In the genomic region with DNA sequence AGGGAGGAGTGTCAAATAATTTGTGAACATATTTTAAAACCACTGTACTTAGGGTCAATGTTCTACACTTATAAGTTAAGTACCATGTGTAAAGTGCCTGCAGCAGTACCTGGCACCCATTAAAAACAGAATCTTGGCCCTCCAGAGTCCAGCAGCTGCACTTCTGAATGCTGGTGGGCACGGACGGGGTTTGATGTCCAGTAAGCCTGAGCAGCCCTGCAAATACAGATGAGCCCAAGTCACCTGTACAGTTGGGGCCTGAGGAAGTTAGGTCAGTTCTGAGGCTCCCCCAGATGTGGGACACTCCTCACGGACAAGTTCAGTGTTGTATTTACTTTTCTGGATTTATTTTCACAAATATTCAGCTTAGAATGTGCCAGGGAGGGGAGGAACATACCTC, we compare ENCODE assay signal across 27 cellular contexts.
"Had no signal": no experiment of that assay in that cellular context is flagged by ENCODE, and none has a peak within 500 bp of the region (broad histone marks: within the 10 kb centered on the region; RNA-seq: fewer than 3 reads in every experiment).

No MANE protein-coding gene starts in this region.

- H3K9me3 Mint-ChIP-seq: activated CD4-positive, alpha-beta memory T cell treated with anti-CD3 and anti-CD28 coated beads for 36 hours; activated CD4-positive, alpha-beta T cell treated with anti-CD3 and anti-CD28 coated beads, Interleukin-2, amount 10 ng/mL, durations not matched to agents 24 days and 14 days; activated naive CD4-positive, alpha-beta T cell treated with anti-CD3 and anti-CD28 coated beads, Interleukin-2, amount 10 ng/mL, durations not matched to agents 7 days and 5 days; activated naive CD4-positive, alpha-beta T cell treated with anti-CD3 and anti-CD28 coated beads, Interleukin-2, amount 50 U/mL, for 72 hours; activated T-helper 1 cell treated with anti-CD3 and anti-CD28 coated beads, Interleukin-12 subunit alpha, Interleukin-12 subunit beta, Interleukin-2, Interleukin-4 antibody, amounts not matched to agents 30 ng/mL and 10 ng/mL and 1 ng/mL, durations not matched to agents 14 hours and 24 hours and 36 hours; effector memory CD8-positive, alpha-beta T cell had no signal

- H3K9me3 ChIP-seq: body of pancreas, esophagus squamous epithelium, gastroesophageal sphincter had no signal

- H3K27me3 ChIP-seq: body of pancreas, gastroesophageal sphincter had no signal

- ATAC-seq: activated CD4-positive, alpha-beta T cell treated with anti-CD3 and anti-CD28 coated beads for 36 hours; activated CD8-positive, alpha-beta T cell treated with anti-CD3 and anti-CD28 coated beads, Interleukin-2, amount 10 ng/mL, durations not matched to agents 7 days and 5 days; activated naive CD4-positive, alpha-beta T cell treated with anti-CD3 and anti-CD28 coated beads, Interleukin-2, amount 50 U/mL, for 72 hours; body of pancreas; effector memory CD8-positive, alpha-beta T cell; gastroesophageal sphincter had no signal

- DNase-seq: activated CD4-positive, alpha-beta memory T cell treated with anti-CD3 and anti-CD28 coated beads for 36 hours; activated CD4-positive, alpha-beta T cell treated with anti-CD3 and anti-CD28 coated beads for 36 hours; activated CD4-positive, alpha-beta T cell treated with anti-CD3 and anti-CD28 coated beads, Interleukin-2, amount 10 ng/mL, durations not matched to agents 24 days and 14 days; activated CD4-positive, CD25-positive, alpha-beta regulatory T cell; activated CD4-positive, CD25-positive, alpha-beta regulatory T cell treated with anti-CD3 and anti-CD28 coated beads, Interleukin-2, amount 50 U/mL, for 72 hours; activated CD8-positive, alpha-beta memory T cell treated with anti-CD3 and anti-CD28 coated beads, Interleukin-2, amount 10 ng/mL, durations not matched to agents 7 days and 5 days; activated CD8-positive, alpha-beta memory T cell treated with anti-CD3 and anti-CD28 coated beads, Interleukin-2, amount 50 U/mL, for 4 hours; activated CD8-positive, alpha-beta T cell treated with anti-CD3 and anti-CD28 coated beads, Interleukin-2, amount 10 ng/mL, durations not matched to agents 7 days and 5 days; activated gamma-delta T cell; activated naive CD4-positive, alpha-beta T cell; activated naive CD4-positive, alpha-beta T cell treated with anti-CD3 and anti-CD28 coated beads, Interleukin-2, amount 10 ng/mL, durations not matched to agents 7 days and 5 days; activated T-cell treated with anti-CD3 and anti-CD28 coated beads, Interleukin-2, amount 50 U/mL, for 1 hour; activated T-cell treated with anti-CD3 and anti-CD28 coated beads, Interleukin-2, amount 50 U/mL, for 48 hours; amniotic stem cell; anterior cingulate cortex; body of pancreas; central memory CD4-positive, alpha-beta T cell; cortex of kidney; dermis blood vessel endothelial cell; effector CD4-positive, alpha-beta T cell; effector memory CD8-positive, alpha-beta T cell; erythroblast; esophagus squamous epithelium; foreskin melanocyte had no signal

- H3K4me1 ChIP-seq: body of pancreas had no signal

- H3K36me3 Mint-ChIP-seq: activated CD4-positive, alpha-beta memory T cell treated with anti-CD3 and anti-CD28 coated beads for 36 hours; activated CD8-positive, alpha-beta memory T cell treated with anti-CD3 and anti-CD28 coated beads, Interleukin-2, amount 10 ng/mL, durations not matched to agents 7 days and 5 days; activated naive CD4-positive, alpha-beta T cell treated with anti-CD3 and anti-CD28 coated beads, Interleukin-2, amount 10 ng/mL, durations not matched to agents 7 days and 5 days; activated naive CD4-positive, alpha-beta T cell treated with anti-CD3 and anti-CD28 coated beads, Interleukin-2, amount 50 U/mL, for 72 hours had no signal

- H3K36me3 ChIP-seq: esophagus squamous epithelium had no signal

- H3K4me1 Mint-ChIP-seq: activated CD4-positive, alpha-beta T cell treated with anti-CD3 and anti-CD28 coated beads for 36 hours; activated naive CD4-positive, alpha-beta T cell treated with anti-CD3 and anti-CD28 coated beads, Interleukin-2, amount 10 ng/mL, durations not matched to agents 7 days and 5 days had no signal

- H3K27ac ChIP-seq: body of pancreas had no signal

- H3K27ac Mint-ChIP-seq: activated CD4-positive, alpha-beta memory T cell treated with anti-CD3 and anti-CD28 coated beads for 36 hours; activated CD4-positive, alpha-beta T cell treated with anti-CD3 and anti-CD28 coated beads for 36 hours; activated CD4-positive, alpha-beta T cell treated with anti-CD3 and anti-CD28 coated beads, Interleukin-2, amount 10 ng/mL, durations not matched to agents 24 days and 14 days; activated CD8-positive, alpha-beta memory T cell treated with anti-CD3 and anti-CD28 coated beads, Interleukin-2, amount 10 ng/mL, durations not matched to agents 7 days and 5 days; activated CD8-positive, alpha-beta T cell treated with anti-CD3 and anti-CD28 coated beads, Interleukin-2, amount 10 ng/mL, durations not matched to agents 7 days and 5 days; activated naive CD4-positive, alpha-beta T cell treated with anti-CD3 and anti-CD28 coated beads, Interleukin-2, amount 10 ng/mL, durations not matched to agents 7 days and 5 days; activated naive CD4-positive, alpha-beta T cell treated with anti-CD3 and anti-CD28 coated beads, Interleukin-2, amount 50 U/mL, for 72 hours; activated T-helper 1 cell treated with anti-CD3 and anti-CD28 coated beads, Interleukin-12 subunit alpha, Interleukin-12 subunit beta, Interleukin-2, Interleukin-4 antibody, amounts not matched to agents 30 ng/mL and 10 ng/mL and 1 ng/mL, durations not matched to agents 14 hours and 24 hours and 36 hours; effector memory CD8-positive, alpha-beta T cell had no signal

- H3K4me3 Mint-ChIP-seq: activated CD4-positive, alpha-beta memory T cell treated with anti-CD3 and anti-CD28 coated beads for 36 hours; activated CD4-positive, alpha-beta T cell treated with anti-CD3 and anti-CD28 coated beads for 36 hours; activated CD4-positive, alpha-beta T cell treated with anti-CD3 and anti-CD28 coated beads, Interleukin-2, amount 10 ng/mL, durations not matched to agents 24 days and 14 days; activated CD8-positive, alpha-beta memory T cell treated with anti-CD3 and anti-CD28 coated beads, Interleukin-2, amount 10 ng/mL, durations not matched to agents 7 days and 5 days; activated CD8-positive, alpha-beta T cell treated with anti-CD3 and anti-CD28 coated beads, Interleukin-2, amount 10 ng/mL, durations not matched to agents 7 days and 5 days; activated naive CD4-positive, alpha-beta T cell treated with anti-CD3 and anti-CD28 coated beads, Interleukin-2, amount 10 ng/mL, durations not matched to agents 7 days and 5 days; activated T-helper 1 cell treated with anti-CD3 and anti-CD28 coated beads, Interleukin-12 subunit alpha, Interleukin-12 subunit beta, Interleukin-2, Interleukin-4 antibody, amounts not matched to agents 30 ng/mL and 10 ng/mL and 1 ng/mL, durations not matched to agents 14 hours and 24 hours and 36 hours; effector memory CD8-positive, alpha-beta T cell had no signal

- H3K4me3 ChIP-seq: body of pancreas, esophagus squamous epithelium, gastroesophageal sphincter had no signal
